ENCODE assay signal across 1 cellular context in genomic region chr3:126523745-126524428, GRCh38.
TF ChIP-seq lines count a peak whose summit lies in the region.

CHST13 (plus strand) TSS chr3:126524155; CDS start chr3:126524333, 178 bp downstream.

TF ChIP-seq in IMR-90, 13 proteins besides CTCF, POLR2A, EP300 and RAD21:
- TF ChIP-seq MAFK (IDR thresholded peaks at IDR 0.05; ENCODE audit: low read depth, low read length) (no peak), CEBPB (IDR thresholded peaks at IDR 0.05; ENCODE audit: low read depth, low read length) (no peak), ELK1 (IDR thresholded peaks at IDR 0.05; ENCODE audit: borderline replicate concordance, low read depth, low read length) (no peak), NFE2L2 (IDR thresholded peaks at IDR 0.05; ENCODE audit: low read depth, low read length) (no peak), SMC3 (IDR thresholded peaks at IDR 0.05; ENCODE audit: low read depth, low read length) (no peak), FOS (IDR thresholded peaks at IDR 0.05; ENCODE audit: low read depth, low read length) (no peak), MXI1 (IDR thresholded peaks at IDR 0.05; ENCODE audit: borderline replicate concordance, low read depth, low read length) (no peak), CHD1 (IDR thresholded peaks at IDR 0.05; ENCODE audit: low read depth, low read length) (no peak), BHLHE40 (IDR thresholded peaks at IDR 0.05; ENCODE audit: low read depth, low read length) (no peak), RCOR1 (IDR thresholded peaks at IDR 0.05; ENCODE audit: insufficient replicate concordance, low read length) (no peak), USF2 (IDR thresholded peaks at IDR 0.05; ENCODE audit: low read depth, low read length) (no peak), MAZ (IDR thresholded peaks at IDR 0.05; ENCODE audit: borderline replicate concordance, low read depth, low read length) (no peak), RFX5 (IDR thresholded peaks at IDR 0.05; ENCODE audit: low read depth, low read length) (no peak)
